Comparison of ENCODE assay signal across 8 cellular contexts in the genomic region with DNA sequence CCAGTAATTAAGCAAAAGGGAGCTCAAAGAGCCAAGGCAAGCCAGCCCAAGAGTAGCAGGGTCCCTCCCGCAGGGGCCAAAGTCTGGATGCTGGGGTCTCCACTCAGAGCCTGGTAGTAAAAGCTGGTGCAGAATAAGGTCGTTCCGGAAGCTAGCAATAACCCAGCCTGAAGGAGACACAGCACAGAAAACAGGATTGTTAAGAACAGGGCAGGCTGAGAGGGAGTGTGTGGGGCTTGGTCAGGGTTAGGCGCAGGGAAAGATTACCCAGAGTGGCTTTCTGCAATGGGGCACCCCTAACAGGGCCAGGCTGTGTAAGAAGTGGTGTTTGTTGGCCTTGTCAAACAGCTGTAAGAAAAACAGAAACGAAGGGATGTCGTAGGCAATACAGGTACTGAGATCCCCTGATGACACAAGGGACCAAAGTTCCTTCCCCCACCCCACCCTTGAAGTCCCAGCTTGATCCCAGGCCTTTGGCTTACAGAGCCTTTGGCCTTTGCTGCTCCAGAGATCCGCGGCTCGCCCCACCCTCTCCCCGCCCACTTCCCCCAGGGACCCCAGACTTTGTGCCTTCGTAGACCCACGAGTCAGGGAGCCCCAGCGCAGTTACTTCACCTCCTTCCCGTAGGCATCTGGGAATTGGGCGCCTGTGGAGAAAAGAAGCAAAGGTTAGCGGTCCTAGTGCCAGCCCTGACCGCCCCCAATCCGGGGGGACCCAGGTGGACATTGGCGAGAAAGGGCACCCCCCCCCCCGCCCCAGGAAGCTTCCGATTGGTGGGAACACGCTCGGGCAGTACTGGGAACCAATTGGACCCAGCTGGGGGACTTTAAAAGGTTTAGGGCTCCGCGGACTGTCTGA. TPM values are rescaled to one million over a fixed set of nuclear protein-coding genes. Genes with fewer than 3 reads are reported as not detected.
DNase-seq lines count a peak whose midpoint lies in the region; ATAC-seq and TF ChIP-seq lines count a peak whose summit lies in the region.

No MANE protein-coding gene starts in this region.

- H3K36me3 ChIP-seq in adrenal gland (replicated peaks in 1 of 2) (no peaks in the 10 kb centered on the region), iPS-15b (ENCODE audit: control insufficient read depth, insufficient read depth, low read length) (peaks cover 3% of the 10 kb centered on the region)

- no peak for TF ChIP-seq CTCF in adrenal gland (IDR thresholded peaks at IDR 0.05)

- H3K4me1 ChIP-seq in adrenal gland (replicated peaks in 1 of 2) (peaks cover 7 to 15% of the 10 kb centered on the region in 2 donors), iPS-15b (ENCODE audit: control insufficient read depth, insufficient read depth, low read length) (peaks cover 4% of the 10 kb centered on the region)

- WGBS in adrenal gland, 4 donors = 8 to 29% (median 12%) methylated on average over 8 to 25 of the region's 25 CpGs

- intact Hi-C loops in adrenal gland (cut with DNase I) = no loop called here

- DNase-seq in NCI-H526 (lab: John Stamatoyannopoulos, UW) (peak; percentile 45 to 46), NCI-H526 treated with DMSO at 0.1 percent for 48 hours (lab: John Stamatoyannopoulos, UW) (no peak), NCI-H510A treated with DMSO at 0.1 percent for 48 hours (lab: John Stamatoyannopoulos, UW) (peak; percentile 87), adrenal gland (peak in 4 of 7 donors; percentile 55 to 84 (median 68)), NCI-H774 (lab: John Stamatoyannopoulos, UW) (no peak)

- no peak for TF ChIP-seq POLR2A in adrenal gland (IDR thresholded peaks at IDR 0.05)

- no peak for ATAC-seq in GM21423 (IDR thresholded peaks at IDR 0.05; ENCODE audit: unreplicated experiment)

- peak overlapping the region; percentile 83 to 93 (median 86) for H3K27ac ChIP-seq in adrenal gland
- H3K27ac ChIP-seq in skin epidermis = peak overlapping the region in 20 of 21 experiments; percentile 60 to 93 (median 85)

- H3K4me3 ChIP-seq in adrenal gland (peak overlapping the region; percentile 24 to 88 (median 72)), iPS-15b (ENCODE audit: low read depth, low read length) (peak overlapping the region; percentile 83), skin epidermis (peak overlapping the region; percentile 46 to 72 (median 60))

- peak overlapping the region; percentile 9 for H3K9ac ChIP-seq in iPS-15b (ENCODE audit: low read depth, low read length)

- H3K27me3 ChIP-seq in adrenal gland = no peaks in the 10 kb centered on the region
- H3K27me3 ChIP-seq in iPS-15b (ENCODE audit: control insufficient read depth, insufficient read depth, low read length) = peaks cover 2% of the 10 kb centered on the region

- no peaks in the 10 kb centered on the region for H3K9me3 ChIP-seq in adrenal gland (replicated peaks in 1 of 3)
- H3K9me3 ChIP-seq in iPS-15b (ENCODE audit: control insufficient read depth, insufficient read depth, low read length) = no peaks in the 10 kb centered on the region

RNA-seq across cellular contexts. Expression of gene TMEM256, which starts 0.6 kb away (rescaled TPM):
- total RNA-seq in adrenal gland = 100 to 1,000 TPM in 3 of 8 donors, 10 to 100 TPM in 5; 52.9 to 205 (median 89.0) TPM
- polyA plus RNA-seq in adrenal gland = 100 to 1,000 TPM in 2 of 3 donors, 10 to 100 TPM in 1; 48.5 to 334 (median 254) TPM

RNA-seq across cellular contexts. Expression of gene NLGN2, which starts 4.4 kb away (rescaled TPM):
- total RNA-seq in adrenal gland = 10 to 100 TPM in 6 of 8 donors, 1 to 10 TPM in 2; 5.5 to 34.8 (median 16.6) TPM
- 10 to 100 TPM in 2 of 3 donors, 1 to 10 TPM in 1; 7.7 to 44.6 (median 28.1) TPM for polyA plus RNA-seq in adrenal gland

RNA-seq across cellular contexts. Expression of gene PLSCR3, which starts 8.9 kb away (rescaled TPM):
- 10 to 100 TPM; 12.3 to 34.5 (median 27.9) TPM for total RNA-seq in adrenal gland
- 10 to 100 TPM; 13.2 to 42.5 (median 32.9) TPM for polyA plus RNA-seq in adrenal gland

RNA-seq across cellular contexts. Expression of gene SPEM1, which starts 16.9 kb away (rescaled TPM):
- not detected for total RNA-seq in adrenal gland
- polyA plus RNA-seq in adrenal gland = not detected

RNA-seq across cellular contexts. Expression of gene SPEM2, which starts 22.1 kb away (rescaled TPM):
- not detected for total RNA-seq in adrenal gland
- polyA plus RNA-seq in adrenal gland = not detected

Comparison
In these comparisons a context has a peak if more than half of its experiments do, and no peak if none do; other contexts are left out.
1. DNase-seq: peak in NCI-H526 (2 of 2), NCI-H510A treated with DMSO at 0.1 percent for 48 hours (single experiment) and adrenal gland (4 of 7); none in NCI-H526 treated with DMSO at 0.1 percent for 48 hours (single experiment) and NCI-H774 (single experiment).
2. Peak in every context shown above with its lines, with median percentiles within 50 percentile points of each other: H3K4me3 ChIP-seq.